ENCODE assay signal across 1 cellular context in the genomic region with DNA sequence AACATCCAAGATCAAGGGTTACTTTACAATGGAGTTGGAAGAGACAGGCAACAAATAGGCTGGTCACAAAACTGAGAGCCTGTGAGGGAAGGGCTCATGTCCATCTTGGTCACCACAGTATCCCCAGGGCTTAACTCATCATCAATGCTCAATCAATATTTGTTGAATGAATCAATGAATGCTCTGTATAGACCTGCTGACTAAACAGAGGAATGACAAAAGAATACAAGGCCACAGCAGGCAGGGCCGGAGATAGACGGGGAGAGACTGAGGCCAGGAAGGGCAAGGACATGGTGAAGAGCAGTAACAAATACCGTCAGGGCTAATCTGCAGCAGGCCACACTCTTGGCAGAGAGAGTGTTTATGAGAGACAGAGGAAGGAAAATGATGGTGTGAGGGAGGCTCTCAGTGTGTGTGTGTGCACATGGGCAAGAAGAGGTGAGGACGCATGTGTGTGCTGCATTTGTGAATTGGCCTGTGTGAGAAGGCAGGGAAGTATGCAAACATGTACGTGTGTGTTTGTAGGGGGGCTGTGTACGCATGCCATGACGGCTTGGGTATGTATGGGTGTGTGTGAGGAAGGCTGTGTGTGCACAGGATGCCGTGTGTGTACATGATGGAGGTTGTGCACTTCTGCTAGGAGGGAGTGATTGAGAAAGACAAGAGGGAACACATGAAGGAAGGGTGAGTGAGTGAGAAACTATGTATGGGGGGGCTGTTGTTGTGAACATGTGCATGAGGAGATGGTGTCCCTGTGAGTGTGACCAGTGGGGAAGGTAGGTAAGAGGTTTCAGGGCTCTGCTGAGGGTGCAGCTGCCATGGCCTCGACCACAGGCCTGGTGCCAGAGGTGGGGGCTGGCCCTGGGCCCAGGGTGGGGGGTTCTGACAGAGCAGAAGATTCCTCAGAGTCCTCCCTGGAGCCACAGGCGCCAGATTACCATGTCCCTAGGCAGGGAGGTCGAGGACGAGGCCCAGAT.
TF ChIP-seq lines count a peak whose summit lies in the region.

No MANE protein-coding gene starts in this region.

TF ChIP-seq in H1, 55 proteins besides CTCF, POLR2A, EP300 and RAD21:
- TF ChIP-seq SIX5 (IDR thresholded peaks at IDR 0.05; ENCODE audit: low read depth, low read length) (no peak), POU5F1 (IDR thresholded peaks at IDR 0.05; ENCODE audit: low read depth, low read length) (no peak), HDAC2 (IDR thresholded peaks at IDR 0.05; ENCODE audit: borderline replicate concordance in 1 of 2, low read depth in 2 of 2, low read length in 2 of 2) (no peak), HDAC6 (IDR thresholded peaks at IDR 0.05; ENCODE audit: low read depth, low read length) (no peak), GTF2F1 (IDR thresholded peaks at IDR 0.05; ENCODE audit: borderline replicate concordance, low read depth, low read length) (no peak), CEBPB (IDR thresholded peaks at IDR 0.05; ENCODE audit: low read depth, low read length) (no peak), KDM4A (IDR thresholded peaks at IDR 0.05; ENCODE audit: low read depth, low read length, severe bottlenecking) (no peak), CBX5 (IDR thresholded peaks at IDR 0.05; ENCODE audit: low read depth, low read length) (no peak), RXRA (IDR thresholded peaks at IDR 0.05; ENCODE audit: insufficient read depth, low read depth, low read length) (no peak), SP1 (IDR thresholded peaks at IDR 0.05; ENCODE audit: low read depth, low read length) (no peak), CHD2 (IDR thresholded peaks at IDR 0.05; ENCODE audit: low read length) (no peak)
